Comparison of ENCODE assay signal across 29 cellular contexts in genomic region chr17:77068915-77069314, GRCh38.
"Had no signal": no experiment of that assay in that cellular context is flagged by ENCODE, and none has a peak within 500 bp of the region (broad histone marks: within the 10 kb centered on the region; RNA-seq: fewer than 3 reads in every experiment).

No MANE protein-coding gene starts in this region.

- H3K4me3 Mint-ChIP-seq: activated naive CD4-positive, alpha-beta T cell treated with anti-CD3 and anti-CD28 coated beads for 36 hours; activated naive CD8-positive, alpha-beta T cell treated with anti-CD3 and anti-CD28 coated beads for 36 hours; activated T-helper 1 cell treated with anti-CD3 and anti-CD28 coated beads, Interleukin-12 subunit alpha, Interleukin-12 subunit beta, Interleukin-2, Interleukin-4 antibody, amounts not matched to agents 30 ng/mL and 10 ng/mL and 1 ng/mL, durations not matched to agents 14 hours and 24 hours and 36 hours; brain; effector memory CD8-positive, alpha-beta T cell; naive thymus-derived CD8-positive, alpha-beta T cell; neural crest cell; stimulated activated memory B cell treated with anti-CD40 and anti-IgM and Interleukin-4, amounts not matched to agents 10 μg/mL and 1 μg/mL and 100 μg/mL, for 72 hours; stimulated activated naive CD8-positive, alpha-beta T cell treated with anti-CD3 and anti-CD28 coated beads, Interleukin-15, amount 100 ng/mL, for 72 hours had no signal

- H2AFZ ChIP-seq: parathyroid adenoma had no signal

- H3K27me3 ChIP-seq: upper lobe of left lung had no signal

- H3K9me3 Mint-ChIP-seq: activated naive CD4-positive, alpha-beta T cell treated with anti-CD3 and anti-CD28 coated beads for 36 hours; activated naive CD8-positive, alpha-beta T cell treated with anti-CD3 and anti-CD28 coated beads for 36 hours; activated T-helper 1 cell treated with anti-CD3 and anti-CD28 coated beads, Interleukin-12 subunit alpha, Interleukin-12 subunit beta, Interleukin-2, Interleukin-4 antibody, amounts not matched to agents 30 ng/mL and 10 ng/mL and 1 ng/mL, durations not matched to agents 14 hours and 24 hours and 36 hours; effector memory CD8-positive, alpha-beta T cell; naive thymus-derived CD8-positive, alpha-beta T cell; neural crest cell; stimulated activated memory B cell treated with anti-CD40 and anti-IgM and Interleukin-4, amounts not matched to agents 10 μg/mL and 1 μg/mL and 100 μg/mL, for 72 hours; stimulated activated naive CD8-positive, alpha-beta T cell treated with anti-CD3 and anti-CD28 coated beads, Interleukin-15, amount 100 ng/mL, for 72 hours had no signal

- H3K9ac ChIP-seq: parathyroid adenoma had no signal

- DNase-seq: activated CD4-positive, alpha-beta T cell treated with anti-CD3 and anti-CD28 coated beads for 4 hours; activated CD4-positive, alpha-beta T cell treated with anti-CD3 and anti-CD28 coated beads, Interleukin-2, amount 50 U/mL, for 4 hours; activated effector memory CD4-positive, alpha-beta T cell treated with anti-CD3 and anti-CD28 coated beads, Interleukin-2, amount 50 U/mL, for 16 hours; activated naive CD4-positive, alpha-beta T cell treated with anti-CD3 and anti-CD28 coated beads for 36 hours; activated naive CD8-positive, alpha-beta T cell treated with anti-CD3 and anti-CD28 coated beads for 36 hours; activated T-cell treated with anti-CD3 and anti-CD28 coated beads for 4 hours; adrenal gland; aorta; cortex of kidney; effector memory CD8-positive, alpha-beta T cell; esophagus squamous epithelium; left cardiac atrium; left ventricle myocardium superior; midbrain; naive thymus-derived CD8-positive, alpha-beta T cell; occipital lobe; psoas muscle; sigmoid colon; small intestine; stimulated activated CD4-positive, alpha-beta T cell treated with anti-CD3 and anti-CD28 coated beads, Interleukin-4, amount 100 ng/mL, for 24 hours; stimulated activated naive CD8-positive, alpha-beta T cell treated with anti-CD3 and anti-CD28 coated beads, Interleukin-15, amount 100 ng/mL, for 72 hours; substantia nigra; upper lobe of left lung had no signal

- H3K4me1 Mint-ChIP-seq: stimulated activated naive CD8-positive, alpha-beta T cell treated with anti-CD3 and anti-CD28 coated beads, Interleukin-15, amount 100 ng/mL, for 72 hours had no signal

- H3K36me3 Mint-ChIP-seq: activated naive CD8-positive, alpha-beta T cell treated with anti-CD3 and anti-CD28 coated beads for 36 hours; brain; naive thymus-derived CD8-positive, alpha-beta T cell; stimulated activated memory B cell treated with anti-CD40 and anti-IgM and Interleukin-4, amounts not matched to agents 10 μg/mL and 1 μg/mL and 100 μg/mL, for 72 hours had no signal

- ATAC-seq: effector memory CD8-positive, alpha-beta T cell; left cardiac atrium; left ventricle myocardium superior; naive thymus-derived CD8-positive, alpha-beta T cell; psoas muscle; stimulated activated memory B cell treated with anti-CD40 and anti-IgM and Interleukin-4, amounts not matched to agents 10 μg/mL and 1 μg/mL and 100 μg/mL, for 72 hours; stimulated activated naive CD8-positive, alpha-beta T cell treated with anti-CD3 and anti-CD28 coated beads, Interleukin-15, amount 100 ng/mL, for 72 hours had no signal

- H3K79me2 ChIP-seq: parathyroid adenoma had no signal

- H3K4me3 ChIP-seq: adrenal gland, esophagus squamous epithelium, psoas muscle, sigmoid colon, upper lobe of left lung had no signal

- H3K9me3 ChIP-seq: adrenal gland, esophagus squamous epithelium, psoas muscle, sigmoid colon, upper lobe of left lung had no signal

- H3K36me3 ChIP-seq: adrenal gland, esophagus squamous epithelium, sigmoid colon, upper lobe of left lung had no signal

- H3K27ac ChIP-seq: adrenal gland, esophagus squamous epithelium, parathyroid adenoma, psoas muscle, sigmoid colon, upper lobe of left lung, VCaP had no signal

- H3K4me1 ChIP-seq: adrenal gland, esophagus squamous epithelium, parathyroid adenoma, psoas muscle, sigmoid colon, upper lobe of left lung had no signal
